In the genomic region with DNA sequence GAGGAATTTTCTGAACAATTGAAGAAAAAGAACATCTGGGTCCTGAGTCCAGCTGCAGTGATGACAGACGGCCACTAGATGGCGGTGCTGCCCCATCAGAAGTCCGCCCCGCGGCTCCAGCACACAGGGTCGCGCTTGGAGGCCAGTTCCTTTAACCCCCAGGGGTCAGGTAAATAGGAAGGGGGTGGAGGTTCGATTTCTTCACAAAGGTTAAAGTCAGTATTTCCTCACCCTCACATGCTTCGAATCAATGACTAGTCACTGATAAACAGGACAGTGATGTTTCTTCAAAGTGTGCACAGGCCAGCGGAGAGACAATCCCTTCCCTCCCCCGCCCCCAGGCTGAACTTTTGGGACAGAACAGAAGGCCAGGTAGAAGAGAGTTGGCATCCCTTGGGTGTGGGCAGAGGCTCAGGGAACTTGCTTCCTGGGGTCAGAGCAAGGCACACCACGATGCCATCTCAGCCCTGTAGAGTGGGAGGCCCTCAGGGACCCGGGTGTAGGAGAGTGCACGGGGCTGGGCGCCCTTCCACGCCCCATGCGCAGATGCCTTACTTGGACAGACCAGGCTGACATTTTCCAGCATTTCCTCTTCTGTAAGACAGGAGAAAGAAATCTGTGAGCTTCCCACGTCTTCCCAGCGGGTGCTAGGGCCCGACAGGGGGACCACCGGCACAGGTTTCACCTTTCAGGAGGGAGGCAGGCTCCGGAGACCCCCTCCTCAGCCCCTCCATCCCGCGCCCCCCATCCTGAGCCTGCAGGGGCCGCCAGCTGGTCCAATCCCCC, we compare ENCODE assay signal across 1 cellular context.
TF ChIP-seq lines count a peak whose summit lies in the region.

No MANE protein-coding gene starts in this region.

TF ChIP-seq in HepG2, 621 proteins besides CTCF, POLR2A, EP300 and RAD21 (continued from another document and continues in another):
- TF ChIP-seq SUZ12 (IDR thresholded peaks at IDR 0.05; ENCODE audit: low read depth, low read length), result peak; percentile 26; the same call in 1 of the 2 replicates
- peak; percentile 100 for TF ChIP-seq MIER3 (CRISPR knock-in tag; IDR thresholded peaks at IDR 0.05; ENCODE audit: borderline replicate concordance)
- peak; percentile 75; the same call in 1 of the 2 replicates for TF ChIP-seq ZFP82 (CRISPR knock-in tag; IDR thresholded peaks at IDR 0.05; ENCODE audit: borderline replicate concordance)
- TF ChIP-seq NFKBIZ (CRISPR knock-in tag; IDR thresholded peaks at IDR 0.05), result peak; percentile 98
- TF ChIP-seq CEBPG (CRISPR knock-in tag; IDR thresholded peaks at IDR 0.05), result peak; percentile 97
- TF ChIP-seq ZNF703 (CRISPR knock-in tag; IDR thresholded peaks at IDR 0.05; ENCODE audit: borderline replicate concordance), result peak; percentile 89
- TF ChIP-seq, protein P1, sequence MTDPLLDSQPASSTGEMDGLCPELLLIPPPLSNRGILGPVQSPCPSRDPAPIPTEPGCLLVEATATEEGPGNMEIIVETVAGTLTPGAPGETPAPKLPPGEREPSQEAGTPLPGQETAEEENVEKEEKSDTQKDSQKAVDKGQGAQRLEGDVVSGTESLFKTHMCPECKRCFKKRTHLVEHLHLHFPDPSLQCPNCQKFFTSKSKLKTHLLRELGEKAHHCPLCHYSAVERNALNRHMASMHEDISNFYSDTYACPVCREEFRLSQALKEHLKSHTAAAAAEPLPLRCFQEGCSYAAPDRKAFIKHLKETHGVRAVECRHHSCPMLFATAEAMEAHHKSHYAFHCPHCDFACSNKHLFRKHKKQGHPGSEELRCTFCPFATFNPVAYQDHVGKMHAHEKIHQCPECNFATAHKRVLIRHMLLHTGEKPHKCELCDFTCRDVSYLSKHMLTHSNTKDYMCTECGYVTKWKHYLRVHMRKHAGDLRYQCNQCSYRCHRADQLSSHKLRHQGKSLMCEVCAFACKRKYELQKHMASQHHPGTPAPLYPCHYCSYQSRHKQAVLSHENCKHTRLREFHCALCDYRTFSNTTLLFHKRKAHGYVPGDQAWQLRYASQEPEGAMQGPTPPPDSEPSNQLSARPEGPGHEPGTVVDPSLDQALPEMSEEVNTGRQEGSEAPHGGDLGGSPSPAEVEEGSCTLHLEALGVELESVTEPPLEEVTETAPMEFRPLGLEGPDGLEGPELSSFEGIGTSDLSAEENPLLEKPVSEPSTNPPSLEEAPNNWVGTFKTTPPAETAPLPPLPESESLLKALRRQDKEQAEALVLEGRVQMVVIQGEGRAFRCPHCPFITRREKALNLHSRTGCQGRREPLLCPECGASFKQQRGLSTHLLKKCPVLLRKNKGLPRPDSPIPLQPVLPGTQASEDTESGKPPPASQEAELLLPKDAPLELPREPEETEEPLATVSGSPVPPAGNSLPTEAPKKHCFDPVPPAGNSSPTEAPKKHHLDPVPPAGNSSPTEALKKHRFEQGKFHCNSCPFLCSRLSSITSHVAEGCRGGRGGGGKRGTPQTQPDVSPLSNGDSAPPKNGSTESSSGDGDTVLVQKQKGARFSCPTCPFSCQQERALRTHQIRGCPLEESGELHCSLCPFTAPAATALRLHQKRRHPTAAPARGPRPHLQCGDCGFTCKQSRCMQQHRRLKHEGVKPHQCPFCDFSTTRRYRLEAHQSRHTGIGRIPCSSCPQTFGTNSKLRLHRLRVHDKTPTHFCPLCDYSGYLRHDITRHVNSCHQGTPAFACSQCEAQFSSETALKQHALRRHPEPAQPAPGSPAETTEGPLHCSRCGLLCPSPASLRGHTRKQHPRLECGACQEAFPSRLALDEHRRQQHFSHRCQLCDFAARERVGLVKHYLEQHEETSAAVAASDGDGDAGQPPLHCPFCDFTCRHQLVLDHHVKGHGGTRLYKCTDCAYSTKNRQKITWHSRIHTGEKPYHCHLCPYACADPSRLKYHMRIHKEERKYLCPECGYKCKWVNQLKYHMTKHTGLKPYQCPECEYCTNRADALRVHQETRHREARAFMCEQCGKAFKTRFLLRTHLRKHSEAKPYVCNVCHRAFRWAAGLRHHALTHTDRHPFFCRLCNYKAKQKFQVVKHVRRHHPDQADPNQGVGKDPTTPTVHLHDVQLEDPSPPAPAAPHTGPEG (CRISPR knock-in tag; IDR thresholded peaks at IDR 0.05), result no peak; the same call in 1 of the 2 replicates
- TF ChIP-seq, protein P2, sequence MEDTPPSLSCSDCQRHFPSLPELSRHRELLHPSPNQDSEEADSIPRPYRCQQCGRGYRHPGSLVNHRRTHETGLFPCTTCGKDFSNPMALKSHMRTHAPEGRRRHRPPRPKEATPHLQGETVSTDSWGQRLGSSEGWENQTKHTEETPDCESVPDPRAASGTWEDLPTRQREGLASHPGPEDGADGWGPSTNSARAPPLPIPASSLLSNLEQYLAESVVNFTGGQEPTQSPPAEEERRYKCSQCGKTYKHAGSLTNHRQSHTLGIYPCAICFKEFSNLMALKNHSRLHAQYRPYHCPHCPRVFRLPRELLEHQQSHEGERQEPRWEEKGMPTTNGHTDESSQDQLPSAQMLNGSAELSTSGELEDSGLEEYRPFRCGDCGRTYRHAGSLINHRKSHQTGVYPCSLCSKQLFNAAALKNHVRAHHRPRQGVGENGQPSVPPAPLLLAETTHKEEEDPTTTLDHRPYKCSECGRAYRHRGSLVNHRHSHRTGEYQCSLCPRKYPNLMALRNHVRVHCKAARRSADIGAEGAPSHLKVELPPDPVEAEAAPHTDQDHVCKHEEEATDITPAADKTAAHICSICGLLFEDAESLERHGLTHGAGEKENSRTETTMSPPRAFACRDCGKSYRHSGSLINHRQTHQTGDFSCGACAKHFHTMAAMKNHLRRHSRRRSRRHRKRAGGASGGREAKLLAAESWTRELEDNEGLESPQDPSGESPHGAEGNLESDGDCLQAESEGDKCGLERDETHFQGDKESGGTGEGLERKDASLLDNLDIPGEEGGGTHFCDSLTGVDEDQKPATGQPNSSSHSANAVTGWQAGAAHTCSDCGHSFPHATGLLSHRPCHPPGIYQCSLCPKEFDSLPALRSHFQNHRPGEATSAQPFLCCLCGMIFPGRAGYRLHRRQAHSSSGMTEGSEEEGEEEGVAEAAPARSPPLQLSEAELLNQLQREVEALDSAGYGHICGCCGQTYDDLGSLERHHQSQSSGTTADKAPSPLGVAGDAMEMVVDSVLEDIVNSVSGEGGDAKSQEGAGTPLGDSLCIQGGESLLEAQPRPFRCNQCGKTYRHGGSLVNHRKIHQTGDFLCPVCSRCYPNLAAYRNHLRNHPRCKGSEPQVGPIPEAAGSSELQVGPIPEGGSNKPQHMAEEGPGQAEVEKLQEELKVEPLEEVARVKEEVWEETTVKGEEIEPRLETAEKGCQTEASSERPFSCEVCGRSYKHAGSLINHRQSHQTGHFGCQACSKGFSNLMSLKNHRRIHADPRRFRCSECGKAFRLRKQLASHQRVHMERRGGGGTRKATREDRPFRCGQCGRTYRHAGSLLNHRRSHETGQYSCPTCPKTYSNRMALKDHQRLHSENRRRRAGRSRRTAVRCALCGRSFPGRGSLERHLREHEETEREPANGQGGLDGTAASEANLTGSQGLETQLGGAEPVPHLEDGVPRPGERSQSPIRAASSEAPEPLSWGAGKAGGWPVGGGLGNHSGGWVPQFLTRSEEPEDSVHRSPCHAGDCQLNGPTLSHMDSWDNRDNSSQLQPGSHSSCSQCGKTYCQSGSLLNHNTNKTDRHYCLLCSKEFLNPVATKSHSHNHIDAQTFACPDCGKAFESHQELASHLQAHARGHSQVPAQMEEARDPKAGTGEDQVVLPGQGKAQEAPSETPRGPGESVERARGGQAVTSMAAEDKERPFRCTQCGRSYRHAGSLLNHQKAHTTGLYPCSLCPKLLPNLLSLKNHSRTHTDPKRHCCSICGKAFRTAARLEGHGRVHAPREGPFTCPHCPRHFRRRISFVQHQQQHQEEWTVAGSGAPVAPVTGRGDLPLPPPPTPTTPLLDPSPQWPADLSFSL (CRISPR knock-in tag; IDR thresholded peaks at IDR 0.05), result peak; percentile 31; the same call in 1 of the 2 replicates
- no peak for TF ChIP-seq TCF12 (IDR thresholded peaks at IDR 0.05)
- TF ChIP-seq TCF12 (CRISPR knock-in tag; IDR thresholded peaks at IDR 0.05), result peak; percentile 100
- TF ChIP-seq ZNF441 (CRISPR knock-in tag; IDR thresholded peaks at IDR 0.05; ENCODE audit: borderline replicate concordance), result peak; percentile 44; the same call in 1 of the 2 replicates
- no peak; the same call in 1 of the 2 replicates for TF ChIP-seq ZNF550 (CRISPR knock-in tag; IDR thresholded peaks at IDR 0.05; ENCODE audit: borderline replicate concordance)
- peak; percentile 84; the same call in 1 of the 2 replicates for TF ChIP-seq KLF15 (CRISPR knock-in tag; IDR thresholded peaks at IDR 0.05; ENCODE audit: borderline replicate concordance)
- TF ChIP-seq ZNF749 (CRISPR knock-in tag; IDR thresholded peaks at IDR 0.05; ENCODE audit: borderline replicate concordance), result peak; percentile 93
- peak; percentile 98 for TF ChIP-seq POLR2AphosphoS2 (IDR thresholded peaks at IDR 0.05; ENCODE audit: low read depth, low read length)
- TF ChIP-seq RBM39 (IDR thresholded peaks at IDR 0.05; ENCODE audit: low read depth, low read length, poor library complexity, severe bottlenecking), result peak; percentile 88
- TF ChIP-seq ZNF251 (CRISPR knock-in tag; IDR thresholded peaks at IDR 0.05), result no peak; the same call in 1 of the 2 replicates
- TF ChIP-seq ZNF776 (CRISPR knock-in tag; IDR thresholded peaks at IDR 0.05), result peak; percentile 85; the same call in 1 of the 2 replicates
- TF ChIP-seq ZNF615 (CRISPR knock-in tag; IDR thresholded peaks at IDR 0.05; ENCODE audit: borderline replicate concordance), result peak; percentile 82; the same call in 1 of the 2 replicates
- peak; percentile 55; the same call in 1 of the 2 replicates for TF ChIP-seq CHD2 (IDR thresholded peaks at IDR 0.05; ENCODE audit: low read depth, low read length)
- peak; percentile 100 for TF ChIP-seq MED8 (CRISPR knock-in tag; IDR thresholded peaks at IDR 0.05; ENCODE audit: insufficient replicate concordance)
- peak; percentile 98 for TF ChIP-seq ZNF816 (CRISPR knock-in tag; IDR thresholded peaks at IDR 0.05; ENCODE audit: borderline replicate concordance)
- TF ChIP-seq LCORL (IDR thresholded peaks at IDR 0.05), result peak; percentile 6; the same call in 1 of the 2 replicates
- peak; percentile 94 for TF ChIP-seq LCORL (CRISPR knock-in tag; IDR thresholded peaks at IDR 0.05)
- TF ChIP-seq, protein P3, sequence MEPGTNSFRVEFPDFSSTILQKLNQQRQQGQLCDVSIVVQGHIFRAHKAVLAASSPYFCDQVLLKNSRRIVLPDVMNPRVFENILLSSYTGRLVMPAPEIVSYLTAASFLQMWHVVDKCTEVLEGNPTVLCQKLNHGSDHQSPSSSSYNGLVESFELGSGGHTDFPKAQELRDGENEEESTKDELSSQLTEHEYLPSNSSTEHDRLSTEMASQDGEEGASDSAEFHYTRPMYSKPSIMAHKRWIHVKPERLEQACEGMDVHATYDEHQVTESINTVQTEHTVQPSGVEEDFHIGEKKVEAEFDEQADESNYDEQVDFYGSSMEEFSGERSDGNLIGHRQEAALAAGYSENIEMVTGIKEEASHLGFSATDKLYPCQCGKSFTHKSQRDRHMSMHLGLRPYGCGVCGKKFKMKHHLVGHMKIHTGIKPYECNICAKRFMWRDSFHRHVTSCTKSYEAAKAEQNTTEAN (CRISPR knock-in tag; conservative IDR thresholded peaks at IDR 0.05), result peak; percentile 74; the same call in 1 of the 2 replicates
- peak; percentile 37; the same call in 1 of the 2 replicates for TF ChIP-seq ZNF143 (CRISPR knock-in tag; IDR thresholded peaks at IDR 0.05)
- TF ChIP-seq, protein P4, sequence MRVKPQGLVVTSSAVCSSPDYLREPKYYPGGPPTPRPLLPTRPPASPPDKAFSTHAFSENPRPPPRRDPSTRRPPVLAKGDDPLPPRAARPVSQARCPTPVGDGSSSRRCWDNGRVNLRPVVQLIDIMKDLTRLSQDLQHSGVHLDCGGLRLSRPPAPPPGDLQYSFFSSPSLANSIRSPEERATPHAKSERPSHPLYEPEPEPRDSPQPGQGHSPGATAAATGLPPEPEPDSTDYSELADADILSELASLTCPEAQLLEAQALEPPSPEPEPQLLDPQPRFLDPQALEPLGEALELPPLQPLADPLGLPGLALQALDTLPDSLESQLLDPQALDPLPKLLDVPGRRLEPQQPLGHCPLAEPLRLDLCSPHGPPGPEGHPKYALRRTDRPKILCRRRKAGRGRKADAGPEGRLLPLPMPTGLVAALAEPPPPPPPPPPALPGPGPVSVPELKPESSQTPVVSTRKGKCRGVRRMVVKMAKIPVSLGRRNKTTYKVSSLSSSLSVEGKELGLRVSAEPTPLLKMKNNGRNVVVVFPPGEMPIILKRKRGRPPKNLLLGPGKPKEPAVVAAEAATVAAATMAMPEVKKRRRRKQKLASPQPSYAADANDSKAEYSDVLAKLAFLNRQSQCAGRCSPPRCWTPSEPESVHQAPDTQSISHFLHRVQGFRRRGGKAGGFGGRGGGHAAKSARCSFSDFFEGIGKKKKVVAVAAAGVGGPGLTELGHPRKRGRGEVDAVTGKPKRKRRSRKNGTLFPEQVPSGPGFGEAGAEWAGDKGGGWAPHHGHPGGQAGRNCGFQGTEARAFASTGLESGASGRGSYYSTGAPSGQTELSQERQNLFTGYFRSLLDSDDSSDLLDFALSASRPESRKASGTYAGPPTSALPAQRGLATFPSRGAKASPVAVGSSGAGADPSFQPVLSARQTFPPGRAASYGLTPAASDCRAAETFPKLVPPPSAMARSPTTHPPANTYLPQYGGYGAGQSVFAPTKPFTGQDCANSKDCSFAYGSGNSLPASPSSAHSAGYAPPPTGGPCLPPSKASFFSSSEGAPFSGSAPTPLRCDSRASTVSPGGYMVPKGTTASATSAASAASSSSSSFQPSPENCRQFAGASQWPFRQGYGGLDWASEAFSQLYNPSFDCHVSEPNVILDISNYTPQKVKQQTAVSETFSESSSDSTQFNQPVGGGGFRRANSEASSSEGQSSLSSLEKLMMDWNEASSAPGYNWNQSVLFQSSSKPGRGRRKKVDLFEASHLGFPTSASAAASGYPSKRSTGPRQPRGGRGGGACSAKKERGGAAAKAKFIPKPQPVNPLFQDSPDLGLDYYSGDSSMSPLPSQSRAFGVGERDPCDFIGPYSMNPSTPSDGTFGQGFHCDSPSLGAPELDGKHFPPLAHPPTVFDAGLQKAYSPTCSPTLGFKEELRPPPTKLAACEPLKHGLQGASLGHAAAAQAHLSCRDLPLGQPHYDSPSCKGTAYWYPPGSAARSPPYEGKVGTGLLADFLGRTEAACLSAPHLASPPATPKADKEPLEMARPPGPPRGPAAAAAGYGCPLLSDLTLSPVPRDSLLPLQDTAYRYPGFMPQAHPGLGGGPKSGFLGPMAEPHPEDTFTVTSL (CRISPR knock-in tag; IDR thresholded peaks at IDR 0.05; ENCODE audit: borderline replicate concordance), result peak; percentile 97
- TF ChIP-seq HOXA7 (CRISPR knock-in tag; IDR thresholded peaks at IDR 0.05), result no peak
- no peak for TF ChIP-seq ZNF256 (CRISPR knock-in tag; conservative IDR thresholded peaks at IDR 0.05)
- TF ChIP-seq, protein P5, sequence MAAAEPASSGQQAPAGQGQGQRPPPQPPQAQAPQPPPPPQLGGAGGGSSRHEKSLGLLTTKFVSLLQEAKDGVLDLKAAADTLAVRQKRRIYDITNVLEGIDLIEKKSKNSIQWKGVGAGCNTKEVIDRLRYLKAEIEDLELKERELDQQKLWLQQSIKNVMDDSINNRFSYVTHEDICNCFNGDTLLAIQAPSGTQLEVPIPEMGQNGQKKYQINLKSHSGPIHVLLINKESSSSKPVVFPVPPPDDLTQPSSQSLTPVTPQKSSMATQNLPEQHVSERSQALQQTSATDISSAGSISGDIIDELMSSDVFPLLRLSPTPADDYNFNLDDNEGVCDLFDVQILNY (CRISPR knock-in tag; conservative IDR thresholded peaks at IDR 0.05), result no peak
- peak; percentile 95 for TF ChIP-seq ZNF788 (CRISPR knock-in tag; IDR thresholded peaks at IDR 0.05; ENCODE audit: borderline replicate concordance)
- TF ChIP-seq ZNF546 (CRISPR knock-in tag; conservative IDR thresholded peaks at IDR 0.05), result peak; percentile 50; the same call in 1 of the 2 replicates
- no peak; the same call in none of the 2 replicates for TF ChIP-seq DNMT3B (CRISPR knock-in tag; conservative IDR thresholded peaks at IDR 0.05)
- peak; percentile 96; the same call in 1 of the 2 replicates for TF ChIP-seq ZNF501 (CRISPR knock-in tag; IDR thresholded peaks at IDR 0.05)
